22 cellular contexts compared by ENCODE assay signal in genomic region chr1:108600504-108600903, GRCh38.
"Had no signal": no experiment of that assay in that cellular context is flagged by ENCODE, and none has a peak within 500 bp of the region (broad histone marks: within the 10 kb centered on the region; RNA-seq: fewer than 3 reads in every experiment).

No MANE protein-coding gene starts in this region.

- ATAC-seq: activated CD4-positive, alpha-beta T cell treated with anti-CD3 and anti-CD28 coated beads for 36 hours; activated naive CD4-positive, alpha-beta T cell treated with anti-CD3 and anti-CD28 coated beads, Interleukin-2, amount 50 U/mL, for 72 hours; left lung; mucosa of descending colon; naive thymus-derived CD8-positive, alpha-beta T cell; sciatic nerve; stimulated activated effector memory CD8-positive, alpha-beta T cell treated with anti-CD3 and anti-CD28 coated beads, Interleukin-12 subunit alpha, Interleukin-12 subunit beta, amount 100 ng/mL, for 72 hours; WTC11 had no signal

- H3K4me3 Mint-ChIP-seq: activated CD4-positive, alpha-beta memory T cell treated with anti-CD3 and anti-CD28 coated beads for 36 hours; activated CD4-positive, alpha-beta T cell treated with anti-CD3 and anti-CD28 coated beads for 36 hours; activated T-helper 1 cell treated with anti-CD3 and anti-CD28 coated beads, Interleukin-12 subunit alpha, Interleukin-12 subunit beta, Interleukin-2, Interleukin-4 antibody, amounts not matched to agents 30 ng/mL and 10 ng/mL and 1 ng/mL, durations not matched to agents 14 hours and 24 hours and 36 hours; naive thymus-derived CD8-positive, alpha-beta T cell; stimulated activated effector memory CD8-positive, alpha-beta T cell treated with anti-CD3 and anti-CD28 coated beads, Interleukin-12 subunit alpha, Interleukin-12 subunit beta, amount 100 ng/mL, for 72 hours; T-helper 1 cell treated with Interleukin-12 subunit alpha and Interleukin-12 subunit beta and Interleukin-4 antibody, amounts not matched to agents 30 μg/mL and 1 μg/mL, for 36 hours; type B pancreatic cell; WTC11 had no signal

- H3K36me3 Mint-ChIP-seq: activated CD4-positive, alpha-beta memory T cell treated with anti-CD3 and anti-CD28 coated beads for 36 hours; activated naive CD4-positive, alpha-beta T cell treated with anti-CD3 and anti-CD28 coated beads, Interleukin-2, amount 50 U/mL, for 72 hours; stimulated activated effector memory CD8-positive, alpha-beta T cell treated with anti-CD3 and anti-CD28 coated beads, Interleukin-12 subunit alpha, Interleukin-12 subunit beta, amount 100 ng/mL, for 72 hours; type B pancreatic cell had no signal

- H3K27me3 Mint-ChIP-seq: activated CD4-positive, alpha-beta memory T cell treated with anti-CD3 and anti-CD28 coated beads for 36 hours; activated CD4-positive, alpha-beta T cell treated with anti-CD3 and anti-CD28 coated beads for 36 hours; naive thymus-derived CD8-positive, alpha-beta T cell; type B pancreatic cell had no signal

- H3K9me3 ChIP-seq: adrenal gland, esophagus squamous epithelium, left lung, mucosa of descending colon, testis had no signal

- H3K36me3 ChIP-seq: adrenal gland had no signal

- H3K27ac ChIP-seq: adrenal gland, esophagus squamous epithelium, left lung, testis had no signal

- H3K4me3 ChIP-seq: adrenal gland, esophagus squamous epithelium, left lung, mucosa of descending colon, testis had no signal

- DNase-seq: activated CD4-positive, alpha-beta memory T cell treated with anti-CD3 and anti-CD28 coated beads for 36 hours; activated CD4-positive, alpha-beta T cell treated with anti-CD3 and anti-CD28 coated beads for 36 hours; activated gamma-delta T cell treated with Interleukin-2 at 50 U/mL for 16 hours; activated T-cell treated with anti-CD3 and anti-CD28 coated beads for 4 hours; adrenal gland; dermis blood vessel endothelial cell; effector memory CD4-positive, alpha-beta T cell; esophagus squamous epithelium; glutamatergic neuron; kidney; left lung; mucosa of descending colon; naive thymus-derived CD8-positive, alpha-beta T cell; stimulated activated CD4-positive, alpha-beta T cell treated with anti-CD3 and anti-CD28 coated beads, Interleukin-4, amount 100 ng/mL, for 24 hours; testis had no signal

- H3K9me3 Mint-ChIP-seq: activated CD4-positive, alpha-beta memory T cell treated with anti-CD3 and anti-CD28 coated beads for 36 hours; activated naive CD4-positive, alpha-beta T cell treated with anti-CD3 and anti-CD28 coated beads, Interleukin-2, amount 50 U/mL, for 72 hours; activated T-helper 1 cell treated with anti-CD3 and anti-CD28 coated beads, Interleukin-12 subunit alpha, Interleukin-12 subunit beta, Interleukin-2, Interleukin-4 antibody, amounts not matched to agents 30 ng/mL and 10 ng/mL and 1 ng/mL, durations not matched to agents 14 hours and 24 hours and 36 hours; naive thymus-derived CD8-positive, alpha-beta T cell; stimulated activated effector memory CD8-positive, alpha-beta T cell treated with anti-CD3 and anti-CD28 coated beads, Interleukin-12 subunit alpha, Interleukin-12 subunit beta, amount 100 ng/mL, for 72 hours; T-helper 1 cell treated with Interleukin-12 subunit alpha and Interleukin-12 subunit beta and Interleukin-4 antibody, amounts not matched to agents 30 μg/mL and 1 μg/mL, for 36 hours; type B pancreatic cell; WTC11 had no signal

- H3K27ac Mint-ChIP-seq: activated CD4-positive, alpha-beta memory T cell treated with anti-CD3 and anti-CD28 coated beads for 36 hours; activated CD4-positive, alpha-beta T cell treated with anti-CD3 and anti-CD28 coated beads for 36 hours; activated naive CD4-positive, alpha-beta T cell treated with anti-CD3 and anti-CD28 coated beads, Interleukin-2, amount 50 U/mL, for 72 hours; activated T-helper 1 cell treated with anti-CD3 and anti-CD28 coated beads, Interleukin-12 subunit alpha, Interleukin-12 subunit beta, Interleukin-2, Interleukin-4 antibody, amounts not matched to agents 30 ng/mL and 10 ng/mL and 1 ng/mL, durations not matched to agents 14 hours and 24 hours and 36 hours; naive thymus-derived CD8-positive, alpha-beta T cell; stimulated activated effector memory CD8-positive, alpha-beta T cell treated with anti-CD3 and anti-CD28 coated beads, Interleukin-12 subunit alpha, Interleukin-12 subunit beta, amount 100 ng/mL, for 72 hours; T-helper 1 cell treated with Interleukin-12 subunit alpha and Interleukin-12 subunit beta and Interleukin-4 antibody, amounts not matched to agents 30 μg/mL and 1 μg/mL, for 36 hours; type B pancreatic cell; WTC11 had no signal

- H3K27me3 ChIP-seq: adrenal gland, esophagus squamous epithelium, left lung, testis had no signal
